8 cellular contexts compared by ENCODE assay signal in the genomic region with DNA sequence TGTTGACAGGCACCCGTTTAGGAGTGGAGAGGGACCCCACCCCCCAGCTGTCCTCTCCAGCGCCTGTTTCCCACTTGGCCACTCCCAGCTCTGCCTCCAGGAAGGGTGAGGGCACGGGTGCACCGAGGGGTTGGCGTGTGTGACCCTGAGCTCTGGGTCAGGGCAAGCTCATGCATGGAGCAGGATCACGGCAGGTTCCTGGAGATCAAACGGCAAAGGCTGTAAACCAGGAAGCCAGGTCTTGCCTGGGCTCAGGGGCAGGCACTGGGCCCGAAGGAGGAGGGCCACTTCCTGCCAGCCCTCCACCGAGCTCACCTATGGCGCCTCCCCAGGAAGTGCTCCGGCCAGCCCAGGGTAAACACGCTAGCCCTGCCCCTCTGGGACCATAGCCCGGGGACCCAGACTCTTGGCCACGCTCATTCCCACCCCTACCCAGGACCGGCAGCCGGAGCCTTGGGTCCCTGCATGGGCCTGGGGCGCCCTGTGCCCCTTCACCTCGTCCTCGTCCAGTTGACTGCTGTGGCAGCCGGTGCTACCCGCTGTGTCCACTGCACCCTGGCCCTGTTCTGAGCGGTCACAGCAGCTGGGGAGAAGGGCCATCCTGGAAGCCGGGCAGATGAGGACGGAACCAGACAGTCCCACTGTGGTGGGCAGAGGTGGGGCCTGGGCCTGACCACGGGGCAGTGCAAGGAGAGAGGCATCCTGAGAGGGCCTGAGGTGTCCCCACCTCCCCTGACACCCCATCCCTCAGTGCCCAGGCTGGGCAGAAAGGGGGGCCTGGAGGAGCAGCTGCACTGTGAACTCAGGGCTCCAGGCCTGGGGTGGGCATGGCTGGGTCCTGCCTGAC. TPM values are rescaled to one million over a fixed set of nuclear protein-coding genes. Genes with fewer than 3 reads are reported as not detected.
A peak's percentile ranks its signal among the peaks of the same experiment; 100 is the strongest.
DNase-seq lines count a peak whose midpoint lies in the region; ATAC-seq, FAIRE-seq and TF ChIP-seq lines count a peak whose summit lies in the region.

No MANE protein-coding gene starts in this region.

- H3K9me3 ChIP-seq in HCT116 (ENCODE audit: control insufficient read depth in 1 of 2, insufficient read depth in 1 of 2, low read depth in 1 of 2, low read length in 2 of 2) = no peaks in the 10 kb centered on the region
- H3K9me3 ChIP-seq in small intestine (ENCODE audit: control insufficient read depth, low read depth) = no peaks in the 10 kb centered on the region

- H3K4me1 ChIP-seq in HCT116 (ENCODE audit: control insufficient read depth in 1 of 2, insufficient read depth in 2 of 2, low read length in 2 of 2) (peaks cover 41 to 61% of the 10 kb centered on the region in 2 experiments), small intestine (ENCODE audit: control insufficient read depth in 2 of 2, insufficient read depth in 1 of 2, low read depth in 1 of 2, low read length in 1 of 2) (no peaks in the 10 kb centered on the region)

- peak overlapping the region; percentile 87 to 96 for H3K4me3 ChIP-seq in HCT116 (replicated peaks in 1 of 2; ENCODE audit: low read depth in 1 of 2, low read length in 2 of 2)
- H3K4me3 ChIP-seq in astrocyte of the cerebellum (ENCODE audit: low read depth, low read length) = peak overlapping the region; percentile 63
- H3K4me3 ChIP-seq in small intestine (ENCODE audit: low read depth in 1 of 2, low read length in 2 of 2) = peak overlapping the region; percentile 69 to 76

- WGBS in small intestine, 3 donors = 21 to 54% (median 35%) methylated on average over 23 to 25 of the region's 25 CpGs

- no peak for FAIRE-seq in small intestine (lab: Jason Lieb, UNC)

- ATAC-seq in HCT116 (peak; percentile 29), GM18498 (IDR thresholded peaks at IDR 0.05; ENCODE audit: unreplicated experiment) (no peak)

- POLR2A ChIA-PET in HCT116 (lab: Charles Lee) = no interaction called here

- H3K27ac ChIP-seq in HCT116 (ENCODE audit: low read depth, low read length) = peak overlapping the region; percentile 99
- peak overlapping the region; percentile 92 to 98 for H3K27ac ChIP-seq in small intestine (ENCODE audit: low read depth in 1 of 2, low read length in 1 of 2)

- H3K27me3 ChIP-seq in HCT116 (ENCODE audit: insufficient read depth, low read length) = no peaks in the 10 kb centered on the region
- peaks cover 0 to 6% of the 10 kb centered on the region in 2 donors for H3K27me3 ChIP-seq in small intestine (ENCODE audit: control insufficient read depth in 2 of 2, insufficient read depth in 2 of 2, low read length in 2 of 2)

- H2AFZ ChIP-seq in HCT116 (ENCODE audit: low read depth, low read length, poor library complexity, severe bottlenecking) = no peak overlapping the region

- TF ChIP-seq CTCF in HCT116 (IDR thresholded peaks at IDR 0.05 in 2 of 3, conservative IDR thresholded peaks at IDR 0.05 in 1 of 3; ENCODE audit: borderline replicate concordance in 1 of 3, insufficient read depth in 1 of 3, low read depth in 2 of 3, low read length in 2 of 3) (no peak), astrocyte of the cerebellum (IDR thresholded peaks at IDR 0.05; ENCODE audit: low read depth, low read length, missing control alignments) (no peak)

- no peaks in the 10 kb centered on the region for H4K20me1 ChIP-seq in HCT116 (ENCODE audit: insufficient read depth)

- peaks cover 31% of the 10 kb centered on the region for H3K79me2 ChIP-seq in HCT116 (ENCODE audit: insufficient read depth, low read length)

- TF ChIP-seq RAD21 in HCT116 (IDR thresholded peaks at IDR 0.05; ENCODE audit: low read depth) = no peak

- no peak for TF ChIP-seq POLR2A in HCT116 (IDR thresholded peaks at IDR 0.05; ENCODE audit: borderline replicate concordance, extremely low read depth, insufficient read depth, insufficient read length)

- in situ Hi-C loops in astrocyte of the cerebellum (cut with HindIII; ENCODE audit: low sequenced_read_pairs) = no loop called here

- CTCF ChIA-PET in HCT116 (lab: Charles Lee) = interaction anchor here (0.7 to 3.1 kb wide), 3 partner anchors 9 to 42 kb away, joined by 3 to 24 read pairs (median 9); partner anchors contain the start of genes DEAF1, TALDO1 and TMEM80

- intact Hi-C loops in HCT116 (cut with micrococcal nuclease) = no loop called here

- H3K9me2 ChIP-seq in HCT116 (ENCODE audit: insufficient read depth) = no peaks in the 10 kb centered on the region

- no TSS peak for BruUV-seq in HCT116 (replicated peaks; lab: Mats Ljungman, UMichigan)

- peak overlapping the region; percentile 98 for H3K4me2 ChIP-seq in HCT116 (ENCODE audit: low read length)

- H3K9ac ChIP-seq in HCT116 (ENCODE audit: low read length) = peak overlapping the region; percentile 89

- DNase-seq in HCT116 (ENCODE audit: low read depth, low spot score) (no peak), astrocyte of the cerebellum (ENCODE audit: low read depth) (no peak), islet precursor cell (peak; percentile 67), small intestine (peak; percentile 87), retina (no peak), NCI-H82 treated with DMSO at 0.1 percent for 48 hours (lab: John Stamatoyannopoulos, UW; ENCODE audit: unreplicated experiment) (no peak), T-helper 2 cell (no peak)

- RAD21 ChIA-PET in HCT116 (lab: Charles Lee; ENCODE audit: low non-redundant PET in 1 of 2, low total read pairs in 2 of 2, uncharacterized antibody in 2 of 2, unreplicated experiment in 2 of 2) = interaction anchor here in 1 of 2 experiments (1.2 kb wide), 1 partner anchor 8 kb away, joined by 3 read pairs; no protein-coding TSS in a partner anchor

- peaks cover 0 to 4% of the 10 kb centered on the region in 2 experiments; a peak in 1 of 4 replicates for H3K36me3 ChIP-seq in HCT116 (ENCODE audit: control insufficient read depth in 1 of 2, insufficient read depth in 2 of 2, low read length in 2 of 2)
- no peaks in the 10 kb centered on the region for H3K36me3 ChIP-seq in small intestine (ENCODE audit: control insufficient read depth in 2 of 2, insufficient read depth in 2 of 2, low read length in 2 of 2)

TF ChIP-seq in HCT116, 20 proteins besides CTCF, POLR2A, EP300 and RAD21 (continues in another document):
- no peak for TF ChIP-seq EZH2phosphoT487 (IDR thresholded peaks at IDR 0.05; ENCODE audit: borderline replicate concordance)
- TF ChIP-seq ZFX (IDR thresholded peaks at IDR 0.05) = no peak; the same call in 1 of the 2 replicates
- no peak for TF ChIP-seq SRF (IDR thresholded peaks at IDR 0.05; ENCODE audit: low read depth)
- no peak for TF ChIP-seq YY1 (IDR thresholded peaks at IDR 0.05; ENCODE audit: extremely low read depth, insufficient replicate concordance, low read depth, low read length)
- TF ChIP-seq, protein P1, sequence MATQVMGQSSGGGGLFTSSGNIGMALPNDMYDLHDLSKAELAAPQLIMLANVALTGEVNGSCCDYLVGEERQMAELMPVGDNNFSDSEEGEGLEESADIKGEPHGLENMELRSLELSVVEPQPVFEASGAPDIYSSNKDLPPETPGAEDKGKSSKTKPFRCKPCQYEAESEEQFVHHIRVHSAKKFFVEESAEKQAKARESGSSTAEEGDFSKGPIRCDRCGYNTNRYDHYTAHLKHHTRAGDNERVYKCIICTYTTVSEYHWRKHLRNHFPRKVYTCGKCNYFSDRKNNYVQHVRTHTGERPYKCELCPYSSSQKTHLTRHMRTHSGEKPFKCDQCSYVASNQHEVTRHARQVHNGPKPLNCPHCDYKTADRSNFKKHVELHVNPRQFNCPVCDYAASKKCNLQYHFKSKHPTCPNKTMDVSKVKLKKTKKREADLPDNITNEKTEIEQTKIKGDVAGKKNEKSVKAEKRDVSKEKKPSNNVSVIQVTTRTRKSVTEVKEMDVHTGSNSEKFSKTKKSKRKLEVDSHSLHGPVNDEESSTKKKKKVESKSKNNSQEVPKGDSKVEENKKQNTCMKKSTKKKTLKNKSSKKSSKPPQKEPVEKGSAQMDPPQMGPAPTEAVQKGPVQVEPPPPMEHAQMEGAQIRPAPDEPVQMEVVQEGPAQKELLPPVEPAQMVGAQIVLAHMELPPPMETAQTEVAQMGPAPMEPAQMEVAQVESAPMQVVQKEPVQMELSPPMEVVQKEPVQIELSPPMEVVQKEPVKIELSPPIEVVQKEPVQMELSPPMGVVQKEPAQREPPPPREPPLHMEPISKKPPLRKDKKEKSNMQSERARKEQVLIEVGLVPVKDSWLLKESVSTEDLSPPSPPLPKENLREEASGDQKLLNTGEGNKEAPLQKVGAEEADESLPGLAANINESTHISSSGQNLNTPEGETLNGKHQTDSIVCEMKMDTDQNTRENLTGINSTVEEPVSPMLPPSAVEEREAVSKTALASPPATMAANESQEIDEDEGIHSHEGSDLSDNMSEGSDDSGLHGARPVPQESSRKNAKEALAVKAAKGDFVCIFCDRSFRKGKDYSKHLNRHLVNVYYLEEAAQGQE (IDR thresholded peaks at IDR 0.05; ENCODE audit: low read depth) = no peak
- TF ChIP-seq MAX (IDR thresholded peaks at IDR 0.05) = no peak
- TF ChIP-seq EGR1 (IDR thresholded peaks at IDR 0.05; ENCODE audit: low read depth) = no peak
- no peak for TF ChIP-seq ZBTB33 (IDR thresholded peaks at IDR 0.05; ENCODE audit: extremely low read depth, insufficient replicate concordance, low read length)

RNA-seq across cellular contexts. Expression of gene EPS8L2, which starts 1.0 kb away (rescaled TPM):
- total RNA-seq in HCT116 (2021; ENCODE audit: unreplicated experiment) = 157 TPM
- polyA plus RNA-seq in HCT116 (2012) = 149 and 211 TPM in 2 replicates
- polyA plus RNA-seq in small intestine = 1,000 to 10,000 TPM in 2 of 3 donors, 10 to 100 TPM in 1; 90.2 to 1,255 (median 1,014) TPM

RNA-seq across cellular contexts. Expression of gene TMEM80, which starts 9.4 kb away (rescaled TPM):
- 18.4 TPM for total RNA-seq in HCT116 (2021; ENCODE audit: unreplicated experiment)
- 14.2 and 14.8 TPM in 2 replicates for polyA plus RNA-seq in HCT116 (2012)
- polyA plus RNA-seq in small intestine = 10 to 100 TPM; 11.9 to 22.4 (median 20.1) TPM

RNA-seq across cellular contexts. Expression of gene DEAF1, which starts 10.0 kb away (rescaled TPM):
- total RNA-seq in HCT116 (2021; ENCODE audit: unreplicated experiment) = 33.9 TPM
- polyA plus RNA-seq in HCT116 (2012) = 29.3 and 33.1 TPM in 2 replicates
- 10 to 100 TPM; 18.2 to 39.6 (median 35.4) TPM for polyA plus RNA-seq in small intestine

RNA-seq across cellular contexts. Expression of gene TALDO1, which starts 42.2 kb away (rescaled TPM):
- total RNA-seq in HCT116 (2021; ENCODE audit: unreplicated experiment) = 242 TPM
- 186 and 202 TPM in 2 replicates for polyA plus RNA-seq in HCT116 (2012)
- polyA plus RNA-seq in small intestine = 100 to 1,000 TPM; 163 to 188 (median 184) TPM

Comparison
In these comparisons a context has a peak if more than half of its experiments do, and no peak if none do; other contexts are left out.
1. DNase-seq: peak in islet precursor cell (single experiment) and small intestine (single experiment); none in HCT116 (single experiment), astrocyte of the cerebellum (single experiment), retina (single experiment), NCI-H82 treated with DMSO at 0.1 percent for 48 hours (single experiment) and T-helper 2 cell (0 of 5).
2. Peak in every context shown above with its lines, with median percentiles within 50 percentile points of each other: H3K4me3 ChIP-seq.